ENCODE assay signal across 11 cellular contexts in genomic region chr7:149427893-149428292, GRCh38.
"Had no signal": no experiment of that assay in that cellular context is flagged by ENCODE, and none has a peak within 500 bp of the region (broad histone marks: within the 10 kb centered on the region; RNA-seq: fewer than 3 reads in every experiment).

No MANE protein-coding gene starts in this region.

- FAIRE-seq: H1, H54 had no signal

- H3K4me3 Mint-ChIP-seq: GM23338, H9, HFFc6 had no signal

- DNase-seq: GM23248, GOT3, H7, H9, HCEC 1CT, HFFc6 had no signal

- H3K9ac ChIP-seq: GM23248 had no signal

- H3K4me1 Mint-ChIP-seq: H9 had no signal

- H3K27ac Mint-ChIP-seq: GM23338, H9, HFFc6 had no signal

- H3K4me2 ChIP-seq: GM23338 had no signal

- ATAC-seq: GM23338, HCT116 had no signal

- H3K9me3 Mint-ChIP-seq: GM23338, H9, HFFc6 had no signal

- H3K9me3 ChIP-seq: HAP-1 had no signal

- H3K27ac ChIP-seq: GM23248 had no signal

- H3K4me3 ChIP-seq: GM23248, GM23338, HAP-1 had no signal

- H3K4me1 ChIP-seq: HAP-1 had no signal

- H2AFZ ChIP-seq: GM23248, GM23338 had no signal
